ENCODE assay signal across 8 cellular contexts in genomic region chr9:131755541-131756198, GRCh38. TPM values are rescaled to one million over a fixed set of nuclear protein-coding genes. Genes with fewer than 3 reads are reported as not detected.
DNase-seq lines count a peak whose midpoint lies in the region; TF ChIP-seq lines count a peak whose summit lies in the region.

No MANE protein-coding gene starts in this region.

- H2AK5ac ChIP-seq in neuronal stem cell (ENCODE audit: low read depth, low read length): no peak overlapping the region

- H3K27ac ChIP-seq in A673 (ENCODE audit: low read depth, low read length, poor library complexity, severe bottlenecking) (no peak overlapping the region), MM.1S (ENCODE audit: low read length) (no peak overlapping the region), RWPE1 (no peak overlapping the region), neuronal stem cell (replicated peaks; ENCODE audit: low read length) (no peak overlapping the region), substantia nigra (ENCODE audit: low read depth, low read length, poor library complexity, severe bottlenecking) (no peak overlapping the region)

- H3K18ac ChIP-seq in neuronal stem cell (ENCODE audit: low read length): no peak overlapping the region

- intact Hi-C loops in A673 (cut with micrococcal nuclease; ENCODE audit: unreplicated experiment): loop anchor here (5.0 kb wide), 1 partner anchor 822 kb away; no protein-coding TSS in a partner anchor

- H2BK12ac ChIP-seq in neuronal stem cell (ENCODE audit: low read length): no peak overlapping the region

- H3K23ac ChIP-seq in neuronal stem cell (ENCODE audit: low read depth, low read length, poor library complexity): no peak overlapping the region

- H3K9ac ChIP-seq in MM.1S (ENCODE audit: low read length) (no peak overlapping the region), neuronal stem cell (ENCODE audit: low read depth, low read length, poor library complexity) (no peak overlapping the region)

- H3K9me3 ChIP-seq in A673 (ENCODE audit: low read depth, low read length, poor library complexity, severe bottlenecking): no peaks in the 10 kb centered on the region
- no peaks in the 10 kb centered on the region for H3K9me3 ChIP-seq in MM.1S (replicated peaks; ENCODE audit: insufficient read depth, low read length)
- H3K9me3 ChIP-seq in neuronal stem cell (replicated peaks in 1 of 2; ENCODE audit: control insufficient read depth in 2 of 2, insufficient read depth in 1 of 2, low read depth in 1 of 2, low read length in 2 of 2): no peaks in the 10 kb centered on the region

- H2BK15ac ChIP-seq in neuronal stem cell (ENCODE audit: low read length): no peak overlapping the region

- TF ChIP-seq CTCF in A673 (conservative IDR thresholded peaks at IDR 0.05; ENCODE audit: low read depth, low read length) (peak; percentile 90), MM.1S (IDR thresholded peaks at IDR 0.05; ENCODE audit: low read length) (peak; percentile 90), RWPE1 (conservative IDR thresholded peaks at IDR 0.05; ENCODE audit: low read depth) (peak; percentile 97), fibroblast of pulmonary artery (IDR thresholded peaks at IDR 0.05; ENCODE audit: low read length, missing control alignments) (peak; percentile 86)

- WGBS in neuronal stem cell (ENCODE audit: extremely low coverage in 2 of 2, insufficient read length in 2 of 2, insufficient replicate concordance in 1 of 2), 2 donors: no CpG with 5 or more reads among the region's 13 CpGs

- peak overlapping the region; percentile 29; the same call in 1 of the 2 replicates for H3K4me2 ChIP-seq in MM.1S (ENCODE audit: low read depth, low read length)
- no peak overlapping the region for H3K4me2 ChIP-seq in neuronal stem cell (ENCODE audit: insufficient read depth, low read length, poor library complexity, severe bottlenecking)

- H4K20me1 ChIP-seq in MM.1S (ENCODE audit: insufficient read depth, low read length): no peaks in the 10 kb centered on the region

- H2BK5ac ChIP-seq in neuronal stem cell (ENCODE audit: low read length): no peak overlapping the region

- H3K9me2 ChIP-seq in MM.1S (replicated peaks; ENCODE audit: insufficient read depth, low read length): no peaks in the 10 kb centered on the region

- H3K79me2 ChIP-seq in MM.1S (ENCODE audit: low read length): no peaks in the 10 kb centered on the region

- no peaks in the 10 kb centered on the region for H3K79me1 ChIP-seq in neuronal stem cell (ENCODE audit: low read depth, low read length)

- H3K4me1 ChIP-seq in A673 (ENCODE audit: insufficient read depth, low read length, poor library complexity, severe bottlenecking) (no peaks in the 10 kb centered on the region), MM.1S (ENCODE audit: low read length) (no peaks in the 10 kb centered on the region), neuronal stem cell (ENCODE audit: control insufficient read depth in 2 of 2, insufficient read depth in 1 of 2, low read depth in 1 of 2, low read length in 2 of 2) (no peaks in the 10 kb centered on the region)

- H3K27me3 ChIP-seq in A673 (replicated peaks; ENCODE audit: insufficient read depth, low read depth, low read length, poor library complexity) (peaks cover 20% of the 10 kb centered on the region), MM.1S (replicated peaks; ENCODE audit: insufficient read depth, low read length) (peaks cover 53% of the 10 kb centered on the region), neuronal stem cell (ENCODE audit: control insufficient read depth in 3 of 3, insufficient read depth in 3 of 3, low read depth in 1 of 3, low read length in 3 of 3) (peaks cover 0 to 14% (median 0%) of the 10 kb centered on the region in 3 experiments)

- H2AFZ ChIP-seq in MM.1S (ENCODE audit: low read length) (peak overlapping the region; percentile 33; the same call in 1 of the 2 replicates), neuronal stem cell (ENCODE audit: low read length) (no peak overlapping the region)

- POLR2A ChIA-PET in A673 (lab: Charles Lee; ENCODE audit: low non-redundant PET) (no interaction called here), RWPE1 (lab: Yijun Ruan, JAX; ENCODE audit: low non-redundant PET) (no interaction called here)

- H2BK120ac ChIP-seq in neuronal stem cell (ENCODE audit: low read depth, low read length): no peak overlapping the region

- H3K14ac ChIP-seq in neuronal stem cell (ENCODE audit: low read length): no peak overlapping the region

- no peak overlapping the region for H3K4ac ChIP-seq in neuronal stem cell (ENCODE audit: low read length)

- no peaks in the 10 kb centered on the region for H3F3A ChIP-seq in MM.1S (ENCODE audit: insufficient read depth, low read length)

- H4K8ac ChIP-seq in neuronal stem cell (ENCODE audit: low read depth, low read length): no peak overlapping the region

- H3K4me3 ChIP-seq in A673 (ENCODE audit: low read depth, low read length, poor library complexity, severe bottlenecking) (no peak overlapping the region), MM.1S (ENCODE audit: low read length) (no peak overlapping the region), fibroblast of pulmonary artery (replicated peaks; ENCODE audit: low read depth, low read length) (no peak overlapping the region), neuronal stem cell (ENCODE audit: low read length in 2 of 2) (no peak overlapping the region)

- H3K36me3 ChIP-seq in A673 (ENCODE audit: insufficient read depth, low read length, poor library complexity, severe bottlenecking): no peaks in the 10 kb centered on the region
- H3K36me3 ChIP-seq in MM.1S (replicated peaks; ENCODE audit: insufficient read depth, low read length): no peaks in the 10 kb centered on the region
- H3K36me3 ChIP-seq in neuronal stem cell (replicated peaks in 1 of 2; ENCODE audit: control insufficient read depth in 2 of 2, insufficient read depth in 2 of 2, low read length in 2 of 2): no peaks in the 10 kb centered on the region

- CTCF ChIA-PET in A673 (lab: Charles Lee): interaction anchor here (0.5 to 1.2 kb wide), 2 partner anchors 92 to 504 kb away, joined by 3 to 4 read pairs; no protein-coding TSS in a partner anchor
- CTCF ChIA-PET in RWPE1 (lab: Yijun Ruan, JAX): interaction anchor here (0.5 to 1.9 kb wide), 37 partner anchors 9 to 898 kb away, joined by 3 to 9 read pairs (median 4); partner anchors contain the start of gene POMT1

- no TSS peak for BruUV-seq in A673 (replicated peaks; lab: Mats Ljungman, UMichigan)

- H4K91ac ChIP-seq in neuronal stem cell (ENCODE audit: low read depth, low read length, poor library complexity): no peak overlapping the region

- DNase-seq in A673 (ENCODE audit: low spot score) (peak; percentile 90), GM19240 (ENCODE audit: insufficient read length, low spot score) (peak; percentile 59), MM.1S (peak; percentile 87), RWPE1 (ENCODE audit: low spot score) (peak; percentile 85), activated T-helper 1 cell treated with Interleukin-2 at 50 U/mL for 16 hours (ENCODE audit: low read depth) (peak; percentile 75), fibroblast of pulmonary artery (ENCODE audit: low read depth) (peak; percentile 83), neuronal stem cell (ENCODE audit: low spot score) (peak; percentile 79), substantia nigra (lab: John Stamatoyannopoulos, UW) (peak in 41 of 49 donors; percentile 7 to 85 (median 70))

RNA-seq across cellular contexts. Expression of gene RAPGEF1, which starts 15.8 kb away (rescaled TPM):
- total RNA-seq in A673 (2021): 56.4 and 61.5 TPM in 2 replicates
- polyA plus RNA-seq in neuronal stem cell (2013, experiment 1 of 2): 34.5 TPM
- 33.7 TPM for polyA plus RNA-seq in neuronal stem cell (2013, experiment 2 of 2)
